In genomic region chr21:43866659-43867331, GRCh38 we compare ENCODE assay signal across 8 cellular contexts. TPM values are rescaled to one million over a fixed set of nuclear protein-coding genes. Genes with fewer than 3 reads are reported as not detected.
DNase-seq lines count a peak whose midpoint lies in the region; ATAC-seq and TF ChIP-seq lines count a peak whose summit lies in the region.

No MANE protein-coding gene starts in this region.

- H2AK5ac ChIP-seq in trophoblast cell (ENCODE audit: low read length): no peak overlapping the region

- H3K4me1 ChIP-seq in BLaER1 treated with 17β-estradiol and CSF1 and Interleukin-3, amounts not matched to agents 10 nM and 100 nM: peaks cover 6 to 25% (median 19%) of the 10 kb centered on the region in 10 experiments
- H3K4me1 ChIP-seq in esophagus muscularis mucosa: peaks cover 29 to 47% (median 43%) of the 10 kb centered on the region in 4 donors
- H3K4me1 ChIP-seq in trophoblast cell (ENCODE audit: control insufficient read depth in 1 of 2, insufficient read depth in 2 of 2, low read length in 2 of 2): peaks cover 5 to 10% of the 10 kb centered on the region in 2 experiments

- no peak overlapping the region for H2BK12ac ChIP-seq in trophoblast cell (ENCODE audit: low read length)

- H3K27ac ChIP-seq in BLaER1 treated with 17β-estradiol and CSF1 and Interleukin-3, amounts not matched to agents 10 nM and 100 nM: no peak overlapping the region
- peak overlapping the region; percentile 95 to 97 (median 96) for H3K27ac ChIP-seq in esophagus muscularis mucosa (replicated peaks in 1 of 4)
- no peak overlapping the region for H3K27ac ChIP-seq in trophoblast cell (ENCODE audit: low read depth, low read length)

- no peak for TF ChIP-seq CTCF in activated CD8-positive, alpha-beta T cell treated with anti-CD3 and anti-CD28 coated beads for 36 hours (IDR thresholded peaks at IDR 0.05)
- TF ChIP-seq CTCF in esophagus muscularis mucosa (IDR thresholded peaks at IDR 0.05): no peak

- H3K23ac ChIP-seq in trophoblast cell (ENCODE audit: low read length): no peak overlapping the region

- H3K9me3 Mint-ChIP-seq in activated CD8-positive, alpha-beta T cell treated with anti-CD3 and anti-CD28 coated beads for 36 hours: no peaks in the 10 kb centered on the region

- TF ChIP-seq EP300 in esophagus muscularis mucosa (IDR thresholded peaks at IDR 0.05): no peak

- no peak overlapping the region for H2AFZ ChIP-seq in trophoblast cell (ENCODE audit: insufficient read depth, low read length, poor library complexity)

- peak overlapping the region; percentile 92 for H3K27ac Mint-ChIP-seq in activated CD8-positive, alpha-beta T cell treated with anti-CD3 and anti-CD28 coated beads for 36 hours

- no peak overlapping the region for H4K12ac ChIP-seq in trophoblast cell (ENCODE audit: low read depth, low read length)

- H3K4me1 Mint-ChIP-seq in activated CD8-positive, alpha-beta T cell treated with anti-CD3 and anti-CD28 coated beads for 36 hours (ENCODE audit: low read depth): peaks cover 48% of the 10 kb centered on the region

- no peaks in the 10 kb centered on the region for H3K27me3 Mint-ChIP-seq in activated CD8-positive, alpha-beta T cell treated with anti-CD3 and anti-CD28 coated beads for 36 hours

- peaks cover 21 to 55% (median 52%) of the 10 kb centered on the region in 11 experiments; a peak in 20 of 22 replicates for H4K20me1 ChIP-seq in BLaER1 treated with 17β-estradiol and CSF1 and Interleukin-3, amounts not matched to agents 10 nM and 100 nM

- peak overlapping the region; percentile 74 to 95 (median 82); a peak in 17 of 20 replicates for H3K4me3 ChIP-seq in BLaER1 treated with 17β-estradiol and CSF1 and Interleukin-3, amounts not matched to agents 10 nM and 100 nM
- H3K4me3 ChIP-seq in esophagus muscularis mucosa (peak overlapping the region; percentile 92 to 97 (median 96)), trophoblast cell (ENCODE audit: low read depth, low read length) (no peak overlapping the region)

- H3K4me2 ChIP-seq in BLaER1 treated with 17β-estradiol and CSF1 and Interleukin-3, amounts not matched to agents 10 nM and 100 nM: peak overlapping the region; percentile 77 to 91 (median 84)
- H3K4me2 ChIP-seq in trophoblast cell (ENCODE audit: low read length): no peak overlapping the region

- no peak for TF ChIP-seq POLR2A in esophagus muscularis mucosa (IDR thresholded peaks at IDR 0.05; ENCODE audit: low read depth)

- H3K14ac ChIP-seq in trophoblast cell (ENCODE audit: low read length): no peak overlapping the region

- H2BK120ac ChIP-seq in trophoblast cell (ENCODE audit: insufficient read depth, low read length, poor library complexity): no peak overlapping the region

- H3K4ac ChIP-seq in trophoblast cell (ENCODE audit: low read depth, low read length): no peak overlapping the region

- H4K8ac ChIP-seq in trophoblast cell (ENCODE audit: low read depth, low read length): peak overlapping the region; percentile 14

- no peaks in the 10 kb centered on the region for H3K9me3 ChIP-seq in BLaER1 treated with 17β-estradiol and CSF1 and Interleukin-3, amounts not matched to agents 10 nM and 100 nM (replicated peaks in 1 of 11)
- no peaks in the 10 kb centered on the region for H3K9me3 ChIP-seq in esophagus muscularis mucosa
- H3K9me3 ChIP-seq in trophoblast cell (ENCODE audit: insufficient read depth, low read depth, low read length): no peaks in the 10 kb centered on the region

- POLR2A ChIA-PET in activated CD8-positive, alpha-beta T cell treated with anti-CD3 and anti-CD28 coated beads for 36 hours (lab: Charles Lee): interaction anchor here (0.8 to 1.3 kb wide), 7 partner anchors 12 to 146 kb away, joined by 3 to 4 read pairs (median 3); no protein-coding TSS in a partner anchor

- no peak overlapping the region for H2BK5ac ChIP-seq in trophoblast cell (ENCODE audit: low read depth, low read length, poor library complexity)

- H3K36me3 ChIP-seq in BLaER1 treated with 17β-estradiol and CSF1 and Interleukin-3, amounts not matched to agents 10 nM and 100 nM: peaks cover 0 to 30% (median 4%) of the 10 kb centered on the region in 11 experiments; a peak in 10 of 22 replicates
- peaks cover 0 to 4% (median 0%) of the 10 kb centered on the region in 4 donors for H3K36me3 ChIP-seq in esophagus muscularis mucosa
- peaks cover 0 to 2% of the 10 kb centered on the region in 2 experiments for H3K36me3 ChIP-seq in trophoblast cell (ENCODE audit: control insufficient read depth in 1 of 2, insufficient read depth in 2 of 2, low read length in 2 of 2)

- WGBS in esophagus muscularis mucosa: 67% methylated on average over 13 of the region's 24 CpGs
- WGBS in trophoblast cell (ENCODE audit: extremely low coverage, insufficient coverage, insufficient read length): no CpG with 5 or more reads among the region's 24 CpGs

- peak overlapping the region; percentile 8 to 96 (median 89); a peak in 20 of 22 replicates for H3K9ac ChIP-seq in BLaER1 treated with 17β-estradiol and CSF1 and Interleukin-3, amounts not matched to agents 10 nM and 100 nM
- no peak overlapping the region for H3K9ac ChIP-seq in trophoblast cell (ENCODE audit: low read length)

- CTCF ChIA-PET in activated CD8-positive, alpha-beta T cell treated with anti-CD3 and anti-CD28 coated beads for 36 hours (lab: Charles Lee): interaction anchor here (1.0 to 1.5 kb wide), 2 partner anchors 52 to 72 kb away, joined by 3 to 9 read pairs; no protein-coding TSS in a partner anchor

- intact Hi-C loops in activated CD8-positive, alpha-beta T cell treated with anti-CD3 and anti-CD28 coated beads for 36 hours (cut with micrococcal nuclease): loop anchor here (10.0 kb wide), 1 partner anchor 48 kb away; no protein-coding TSS in a partner anchor
- intact Hi-C loops in esophagus muscularis mucosa (cut with DNase I): loop anchor here (5.0 kb wide), 1 partner anchor 71 kb away; no protein-coding TSS in a partner anchor

- H3K36me3 Mint-ChIP-seq in activated CD8-positive, alpha-beta T cell treated with anti-CD3 and anti-CD28 coated beads for 36 hours (ENCODE audit: low read depth): peaks cover 31% of the 10 kb centered on the region

- H3K18ac ChIP-seq in trophoblast cell (ENCODE audit: low read length): no peak overlapping the region

- H3K79me1 ChIP-seq in trophoblast cell (ENCODE audit: low read length): peaks cover 3% of the 10 kb centered on the region

- no peak overlapping the region for H4K91ac ChIP-seq in trophoblast cell (ENCODE audit: low read depth, low read length)

- peak overlapping the region; percentile 77 for H3K4me3 Mint-ChIP-seq in activated CD8-positive, alpha-beta T cell treated with anti-CD3 and anti-CD28 coated beads for 36 hours

- H3K27me3 ChIP-seq in BLaER1 treated with 17β-estradiol and CSF1 and Interleukin-3, amounts not matched to agents 10 nM and 100 nM: peaks cover 17 to 67% (median 59%) of the 10 kb centered on the region in 11 experiments
- H3K27me3 ChIP-seq in esophagus muscularis mucosa: no peaks in the 10 kb centered on the region
- peaks cover 8% of the 10 kb centered on the region for H3K27me3 ChIP-seq in trophoblast cell (ENCODE audit: insufficient read depth, low read length)

- ATAC-seq in HG03095 (IDR thresholded peaks at IDR 0.05; ENCODE audit: unreplicated experiment): peak; percentile 48
- ATAC-seq in activated CD8-positive, alpha-beta T cell treated with anti-CD3 and anti-CD28 coated beads for 36 hours: peak; percentile 67

- DNase-seq in activated CD8-positive, alpha-beta T cell treated with anti-CD3 and anti-CD28 coated beads for 36 hours: peak; percentile 69
- DNase-seq in esophagus muscularis mucosa (ENCODE audit: extremely low spot score) (no peak), trophoblast cell (peak in 1 of 2 donors; percentile 6), hepatic stellate cell (ENCODE audit: low spot score) (no peak), middle frontal gyrus (ENCODE audit: extremely low spot score, low spot score) (no peak), NCI-H1694 treated with DMSO at 0.1 percent for 48 hours (lab: John Stamatoyannopoulos, UW) (no peak)

- no peaks in the 10 kb centered on the region for H3K79me2 ChIP-seq in trophoblast cell (ENCODE audit: control insufficient read depth, insufficient read depth, low read length, poor library complexity)

RNA-seq across cellular contexts. Expression of gene AGPAT3, which starts 1.8 kb away (rescaled TPM):
- total RNA-seq in activated CD8-positive, alpha-beta T cell treated with anti-CD3 and anti-CD28 coated beads for 36 hours: 10 to 100 TPM; 59.3 to 62.2 TPM
- 10 to 100 TPM; 28.0 to 36.5 (median 32.2) TPM for total RNA-seq in esophagus muscularis mucosa
- 9.7 and 10.3 TPM in 2 replicates for polyA plus RNA-seq in trophoblast cell (2013)

Comparison
In these comparisons a context has a peak if more than half of its experiments do, and no peak if none do; other contexts are left out.
1. H3K27ac ChIP-seq: peak in esophagus muscularis mucosa (4 of 4); none in BLaER1 treated with 17β-estradiol and CSF1 and Interleukin-3, amounts not matched to agents 10 nM and 100 nM (0 of 11) and trophoblast cell (single experiment).